1 cellular context compared by ENCODE assay signal in the genomic region with DNA sequence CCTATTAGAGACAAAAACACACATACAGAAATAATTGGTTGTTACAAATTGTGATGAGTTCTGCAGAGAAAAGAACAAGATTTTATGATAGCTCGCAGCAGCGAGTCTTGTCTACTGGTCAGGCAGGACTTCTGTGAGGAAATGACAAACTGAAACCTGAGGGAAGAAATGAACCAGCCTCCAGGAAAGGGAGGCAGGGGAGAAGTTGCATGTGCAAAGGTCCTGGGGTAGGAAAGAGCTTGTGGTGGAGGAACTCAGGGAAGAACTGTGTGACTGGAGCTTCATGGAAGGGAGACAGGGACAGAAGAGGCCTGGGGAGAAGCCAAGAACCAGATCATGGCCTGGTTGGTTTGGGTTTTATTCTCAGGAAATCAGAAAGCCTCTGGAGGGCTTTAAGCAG.
TF ChIP-seq lines count a peak whose summit lies in the region.

No MANE protein-coding gene starts in this region.

TF ChIP-seq in HepG2, 621 proteins besides CTCF, POLR2A, EP300 and RAD21:
- TF ChIP-seq, protein P1, sequence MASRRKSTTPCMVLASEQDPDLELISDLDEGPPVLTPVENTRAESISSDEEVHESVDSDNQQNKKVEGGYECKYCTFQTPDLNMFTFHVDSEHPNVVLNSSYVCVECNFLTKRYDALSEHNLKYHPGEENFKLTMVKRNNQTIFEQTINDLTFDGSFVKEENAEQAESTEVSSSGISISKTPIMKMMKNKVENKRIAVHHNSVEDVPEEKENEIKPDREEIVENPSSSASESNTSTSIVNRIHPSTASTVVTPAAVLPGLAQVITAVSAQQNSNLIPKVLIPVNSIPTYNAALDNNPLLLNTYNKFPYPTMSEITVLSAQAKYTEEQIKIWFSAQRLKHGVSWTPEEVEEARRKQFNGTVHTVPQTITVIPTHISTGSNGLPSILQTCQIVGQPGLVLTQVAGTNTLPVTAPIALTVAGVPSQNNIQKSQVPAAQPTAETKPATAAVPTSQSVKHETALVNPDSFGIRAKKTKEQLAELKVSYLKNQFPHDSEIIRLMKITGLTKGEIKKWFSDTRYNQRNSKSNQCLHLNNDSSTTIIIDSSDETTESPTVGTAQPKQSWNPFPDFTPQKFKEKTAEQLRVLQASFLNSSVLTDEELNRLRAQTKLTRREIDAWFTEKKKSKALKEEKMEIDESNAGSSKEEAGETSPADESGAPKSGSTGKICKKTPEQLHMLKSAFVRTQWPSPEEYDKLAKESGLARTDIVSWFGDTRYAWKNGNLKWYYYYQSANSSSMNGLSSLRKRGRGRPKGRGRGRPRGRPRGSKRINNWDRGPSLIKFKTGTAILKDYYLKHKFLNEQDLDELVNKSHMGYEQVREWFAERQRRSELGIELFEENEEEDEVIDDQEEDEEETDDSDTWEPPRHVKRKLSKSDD (CRISPR knock-in tag; IDR thresholded peaks at IDR 0.05; ENCODE audit: low read depth): no peak
- TF ChIP-seq PTBP1 (IDR thresholded peaks at IDR 0.05; ENCODE audit: low read depth, low read length, poor library complexity, severe bottlenecking): no peak
- no peak for TF ChIP-seq FOXP1 (IDR thresholded peaks at IDR 0.05)
- no peak for TF ChIP-seq FOXP1 (CRISPR knock-in tag; IDR thresholded peaks at IDR 0.05)
- TF ChIP-seq ZNF441 (CRISPR knock-in tag; IDR thresholded peaks at IDR 0.05; ENCODE audit: borderline replicate concordance): no peak
- TF ChIP-seq ZFY (CRISPR knock-in tag; IDR thresholded peaks at IDR 0.05): no peak
- TF ChIP-seq MLLT10 (CRISPR knock-in tag; IDR thresholded peaks at IDR 0.05): no peak
- no peak for TF ChIP-seq AHR (CRISPR knock-in tag; IDR thresholded peaks at IDR 0.05)
- TF ChIP-seq SRSF4 (IDR thresholded peaks at IDR 0.05; ENCODE audit: low read depth, low read length, poor library complexity, severe bottlenecking): no peak
- no peak for TF ChIP-seq ZNF468 (CRISPR knock-in tag; IDR thresholded peaks at IDR 0.05)
- TF ChIP-seq, protein P2, sequence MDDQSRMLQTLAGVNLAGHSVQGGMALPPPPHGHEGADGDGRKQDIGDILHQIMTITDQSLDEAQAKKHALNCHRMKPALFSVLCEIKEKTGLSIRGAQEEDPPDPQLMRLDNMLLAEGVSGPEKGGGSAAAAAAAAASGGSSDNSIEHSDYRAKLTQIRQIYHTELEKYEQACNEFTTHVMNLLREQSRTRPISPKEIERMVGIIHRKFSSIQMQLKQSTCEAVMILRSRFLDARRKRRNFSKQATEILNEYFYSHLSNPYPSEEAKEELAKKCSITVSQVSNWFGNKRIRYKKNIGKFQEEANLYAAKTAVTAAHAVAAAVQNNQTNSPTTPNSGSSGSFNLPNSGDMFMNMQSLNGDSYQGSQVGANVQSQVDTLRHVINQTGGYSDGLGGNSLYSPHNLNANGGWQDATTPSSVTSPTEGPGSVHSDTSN (CRISPR knock-in tag; IDR thresholded peaks at IDR 0.05; ENCODE audit: borderline replicate concordance): no peak
- TF ChIP-seq JDP2 (CRISPR knock-in tag; IDR thresholded peaks at IDR 0.05; ENCODE audit: borderline replicate concordance): no peak
- TF ChIP-seq SALL1 (CRISPR knock-in tag; IDR thresholded peaks at IDR 0.05): no peak
- TF ChIP-seq RFXAP (CRISPR knock-in tag; IDR thresholded peaks at IDR 0.05; ENCODE audit: borderline replicate concordance): no peak
- no peak for TF ChIP-seq PAF1 (CRISPR knock-in tag; IDR thresholded peaks at IDR 0.05)
- TF ChIP-seq CREM (IDR thresholded peaks at IDR 0.05): no peak
- no peak for TF ChIP-seq CREM (CRISPR knock-in tag; IDR thresholded peaks at IDR 0.05)
- no peak for TF ChIP-seq ZNF589 (CRISPR knock-in tag; conservative IDR thresholded peaks at IDR 0.05)
- TF ChIP-seq ERF (CRISPR knock-in tag; IDR thresholded peaks at IDR 0.05): no peak
- no peak for TF ChIP-seq ZNF546 (CRISPR knock-in tag; conservative IDR thresholded peaks at IDR 0.05)
- TF ChIP-seq CEBPG (CRISPR knock-in tag; IDR thresholded peaks at IDR 0.05): no peak
